Comparison of ENCODE assay signal across 19 cellular contexts in the genomic region with DNA sequence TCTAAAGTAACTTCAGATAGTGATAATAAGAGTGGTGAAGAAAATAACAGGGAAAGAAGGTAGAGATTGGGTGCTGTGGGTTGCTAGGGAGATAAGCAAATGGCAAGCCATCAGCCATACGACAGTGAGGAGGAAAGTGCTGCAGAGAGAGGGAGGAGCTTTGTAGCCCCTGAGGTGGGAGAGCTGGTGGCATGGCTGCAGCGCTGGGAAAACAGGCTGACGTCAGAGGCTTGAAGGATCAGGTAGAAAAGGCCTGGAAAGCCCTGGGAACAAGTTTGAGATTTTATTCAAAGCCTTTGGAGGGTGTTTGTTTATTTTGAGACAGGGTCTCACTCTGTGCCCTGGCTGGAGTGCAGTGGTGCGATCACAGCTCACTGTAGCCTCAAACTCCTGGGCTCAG.
A peak's percentile ranks its signal among the peaks of the same experiment; 100 is the strongest.
DNase-seq lines count a peak whose midpoint lies in the region; ATAC-seq, FAIRE-seq and TF ChIP-seq lines count a peak whose summit lies in the region.
"Had no signal": no experiment of that assay in that cellular context is flagged by ENCODE, and none has a peak within 500 bp of the region (broad histone marks: within the 10 kb centered on the region; RNA-seq: fewer than 3 reads in every experiment).

No MANE protein-coding gene starts in this region.

- CTCF ChIA-PET in HepG2 (lab: Yijun Ruan, JAX; ENCODE audit: low intra/inter-chr PET ratio, low total read pairs): no interaction called here
- CTCF ChIA-PET in PC-3 (lab: Charles Lee): no interaction called here

- H3K4me1 Mint-ChIP-seq in endodermal cell (peaks cover 18% of the 10 kb centered on the region), nephron progenitor cell (peaks cover 80% of the 10 kb centered on the region)

- H3K9me3 Mint-ChIP-seq in endodermal cell (no peaks in the 10 kb centered on the region), nephron progenitor cell (peaks cover 21% of the 10 kb centered on the region)
- H3K9me3 Mint-ChIP-seq: CD4-positive, alpha-beta T cell had no signal

- no peak overlapping the region for H3K4me2 ChIP-seq in HepG2 (ENCODE audit: low read depth, low read length)
- H3K4me2 ChIP-seq in PC-3 (ENCODE audit: low read length): no peak overlapping the region
- no peak overlapping the region for H3K4me2 ChIP-seq in Karpas-422 (ENCODE audit: low read depth, low read length, poor library complexity, severe bottlenecking)
- H3K4me2 ChIP-seq: A549 had no signal

- H2AFZ ChIP-seq in HepG2 (ENCODE audit: low read length): no peak overlapping the region
- no peak overlapping the region for H2AFZ ChIP-seq in PC-3 (ENCODE audit: low read length)
- no peak overlapping the region for H2AFZ ChIP-seq in Karpas-422 (ENCODE audit: low read length)

- H3K27ac Mint-ChIP-seq in endodermal cell (no peak overlapping the region), nephron progenitor cell (peak overlapping the region; percentile 36)
- H3K27ac Mint-ChIP-seq: CD4-positive, alpha-beta T cell; H9 had no signal

- no peak overlapping the region for H3K27ac ChIP-seq in HepG2 (ENCODE audit: extremely low read length, insufficient read depth, low read length)
- no peak overlapping the region for H3K27ac ChIP-seq in right lobe of liver
- no peak overlapping the region for H3K27ac ChIP-seq in endodermal cell (ENCODE audit: low read depth, low read length)
- H3K27ac ChIP-seq in tibial artery: peak overlapping the region; percentile 82 to 85
- H3K27ac ChIP-seq in PC-3 (ENCODE audit: low read length): no peak overlapping the region
- no peak overlapping the region for H3K27ac ChIP-seq in Karpas-422 (ENCODE audit: low read length)
- H3K27ac ChIP-seq: 22Rv1, A549, C4-2B had no signal

- H3K4me3 ChIP-seq in HepG2 (replicated peaks in 1 of 3; ENCODE audit: insufficient read depth in 1 of 3, low read depth in 2 of 3, low read length in 3 of 3): no peak overlapping the region
- H3K4me3 ChIP-seq in right lobe of liver: no peak overlapping the region
- no peak overlapping the region for H3K4me3 ChIP-seq in endodermal cell (ENCODE audit: low read length)
- H3K4me3 ChIP-seq in tibial artery: no peak overlapping the region
- H3K4me3 ChIP-seq in PC-3 (ENCODE audit: low read length): no peak overlapping the region
- no peak overlapping the region for H3K4me3 ChIP-seq in Karpas-422 (ENCODE audit: low read length)
- H3K4me3 ChIP-seq: A549, GM12878 had no signal

- FAIRE-seq in HepG2 (lab: Jason Lieb, UNC): no peak
- FAIRE-seq: A549, D721Med, GM12878, H1, HTR-8/SVneo had no signal

- TF ChIP-seq POLR2A in HepG2 (IDR thresholded peaks at IDR 0.05; ENCODE audit: insufficient read depth in 1 of 2, low read depth in 2 of 2, low read length in 2 of 2) (no peak), right lobe of liver (IDR thresholded peaks at IDR 0.05) (no peak)

- in situ Hi-C loops in HepG2 (cut with HindIII; ENCODE audit: extremely low pct_ligation_motif_present, low pct_unique_long_range_greater_than_20kb): no loop called here

- H3K36me3 Mint-ChIP-seq in endodermal cell (ENCODE audit: low read depth) (no peaks in the 10 kb centered on the region), nephron progenitor cell (ENCODE audit: low read depth) (peaks cover 7% of the 10 kb centered on the region)

- 20% methylated on average over 3 of the region's 4 CpGs for WGBS in HepG2 (ENCODE audit: low lambda C conversion rate)
- WGBS in right lobe of liver (ENCODE audit: insufficient coverage, low coverage, low lambda C conversion rate, missing lambda C conversion rate): 97% methylated on average over 3 of the region's 4 CpGs
- 85 to 92% methylated on average over 3 to 4 of the region's 4 CpGs for whole genome bisulfite sequencing in endodermal cell (ENCODE audit: insufficient coverage in 1 of 2, insufficient read length in 1 of 2), 2 experiments

- TF ChIP-seq CTCF in HepG2 (CRISPR knock-in tag; IDR thresholded peaks at IDR 0.05) (no peak), right lobe of liver (IDR thresholded peaks at IDR 0.05) (no peak), endodermal cell (conservative IDR thresholded peaks at IDR 0.05) (no peak), nephron progenitor cell (IDR thresholded peaks at IDR 0.05) (no peak), tibial artery (IDR thresholded peaks at IDR 0.05) (no peak), PC-3 (conservative IDR thresholded peaks at IDR 0.05; ENCODE audit: low read depth, low read length) (no peak)

- TF ChIP-seq EP300 in HepG2 (IDR thresholded peaks at IDR 0.05; ENCODE audit: low read depth in 2 of 2, low read length in 2 of 2): no peak
- TF ChIP-seq EP300 in HepG2 (CRISPR knock-in tag; IDR thresholded peaks at IDR 0.05; ENCODE audit: borderline replicate concordance): no peak

- no peaks in the 10 kb centered on the region for H3K4me1 ChIP-seq in HepG2 (ENCODE audit: insufficient read depth, low read length)
- no peaks in the 10 kb centered on the region for H3K4me1 ChIP-seq in right lobe of liver
- H3K4me1 ChIP-seq in endodermal cell (ENCODE audit: control insufficient read depth, insufficient read depth, low read length): no peaks in the 10 kb centered on the region
- peaks cover 0 to 75% (median 52%) of the 10 kb centered on the region in 4 donors for H3K4me1 ChIP-seq in tibial artery
- peaks cover 11% of the 10 kb centered on the region for H3K4me1 ChIP-seq in PC-3 (ENCODE audit: insufficient read depth, low read length)
- H3K4me1 ChIP-seq in Karpas-422 (ENCODE audit: low read length): no peaks in the 10 kb centered on the region
- H3K4me1 ChIP-seq: A549 had no signal

- H3K27me3 Mint-ChIP-seq in endodermal cell (ENCODE audit: insufficient read depth): no peaks in the 10 kb centered on the region
- H3K27me3 Mint-ChIP-seq in nephron progenitor cell (ENCODE audit: low read depth, poor library complexity): peaks cover 4% of the 10 kb centered on the region

- H3K9me2 ChIP-seq in PC-3 (replicated peaks; ENCODE audit: low read length): no peaks in the 10 kb centered on the region
- no peaks in the 10 kb centered on the region for H3K9me2 ChIP-seq in Karpas-422 (replicated peaks; ENCODE audit: insufficient read depth, low read length)

- TF ChIP-seq RAD21 in HepG2 (CRISPR knock-in tag; IDR thresholded peaks at IDR 0.05): no peak

- H3K36me3 ChIP-seq in HepG2 (replicated peaks in 1 of 2; ENCODE audit: control insufficient read depth in 1 of 2, insufficient read depth in 2 of 2, low read length in 2 of 2) (no peaks in the 10 kb centered on the region), right lobe of liver (no peaks in the 10 kb centered on the region), endodermal cell (ENCODE audit: control insufficient read depth, insufficient read depth, low read length) (no peaks in the 10 kb centered on the region), tibial artery (no peaks in the 10 kb centered on the region), PC-3 (ENCODE audit: low read depth, low read length) (no peaks in the 10 kb centered on the region), Karpas-422 (ENCODE audit: insufficient read depth, low read length) (no peaks in the 10 kb centered on the region)

- no peak overlapping the region for H3K4me3 Mint-ChIP-seq in endodermal cell
- H3K4me3 Mint-ChIP-seq in nephron progenitor cell: no peak overlapping the region
- H3K4me3 Mint-ChIP-seq: CD4-positive, alpha-beta T cell; H9 had no signal

- no peaks in the 10 kb centered on the region for H4K20me1 ChIP-seq in HepG2 (ENCODE audit: insufficient read depth, low read length)
- H4K20me1 ChIP-seq in PC-3 (ENCODE audit: low read length): no peaks in the 10 kb centered on the region
- H4K20me1 ChIP-seq in Karpas-422 (ENCODE audit: insufficient read depth, low read depth, low read length): no peaks in the 10 kb centered on the region

- H3K9me3 ChIP-seq in HepG2 (ENCODE audit: low read length): no peaks in the 10 kb centered on the region
- H3K9me3 ChIP-seq in right lobe of liver: no peaks in the 10 kb centered on the region
- H3K9me3 ChIP-seq in endodermal cell (ENCODE audit: control insufficient read depth, low read length): no peaks in the 10 kb centered on the region
- H3K9me3 ChIP-seq in tibial artery: no peaks in the 10 kb centered on the region
- no peaks in the 10 kb centered on the region for H3K9me3 ChIP-seq in PC-3 (ENCODE audit: low read length)
- H3K9me3 ChIP-seq in Karpas-422 (ENCODE audit: low read length): no peaks in the 10 kb centered on the region
- H3K9me3 ChIP-seq: A549, Caco-2 had no signal

- H3K9ac ChIP-seq in HepG2 (ENCODE audit: insufficient read depth, low read depth, low read length): no peak overlapping the region
- no peak overlapping the region for H3K9ac ChIP-seq in endodermal cell (ENCODE audit: extremely low read depth, low read length, poor library complexity, severe bottlenecking)
- no peak overlapping the region for H3K9ac ChIP-seq in PC-3 (ENCODE audit: low read length)
- H3K9ac ChIP-seq in Karpas-422 (ENCODE audit: low read length): no peak overlapping the region

- BruUV-seq in HepG2 (replicated peaks; lab: Mats Ljungman, UMichigan) (no TSS peak), PC-3 (replicated peaks; lab: Mats Ljungman, UMichigan) (no TSS peak)

- intact Hi-C loops in HepG2 (cut with micrococcal nuclease; ENCODE audit: unreplicated experiment) (no loop called here), right lobe of liver (cut with DNase I) (no loop called here), tibial artery (cut with DNase I; ENCODE audit: low total_unique reads) (no loop called here), PC-3 (cut with micrococcal nuclease) (no loop called here)

- DNase-seq in HepG2 (ENCODE audit: low spot score): no peak
- no peak for DNase-seq in right lobe of liver
- DNase-seq in endodermal cell: peak; percentile 48
- DNase-seq in nephron progenitor cell: no peak
- no peak for DNase-seq in tibial artery
- no peak for DNase-seq in DMS79 treated with DMSO at 0.1 percent for 48 hours (lab: John Stamatoyannopoulos, UW)
- no peak for DNase-seq in PC-3
- DNase-seq in Karpas-422: no peak
- DNase-seq: AML-193; Caco-2; CD4-positive, alpha-beta T cell; H9 had no signal

- ATAC-seq in HepG2 (no peak), right lobe of liver (no peak), PC-3 (no peak)
- ATAC-seq: A549, GM12878 had no signal

- POLR2A ChIA-PET in HepG2 (lab: Yijun Ruan, JAX): no interaction called here
- POLR2A ChIA-PET in PC-3 (lab: Charles Lee; ENCODE audit: unreplicated experiment): no interaction called here

- H3K27me3 ChIP-seq in HepG2 (ENCODE audit: control insufficient read depth in 1 of 2, insufficient read depth in 2 of 2, low read length in 2 of 2): peaks cover 0 to 17% of the 10 kb centered on the region in 2 experiments; a peak in 2 of 5 replicates
- H3K27me3 ChIP-seq in right lobe of liver: no peaks in the 10 kb centered on the region
- no peaks in the 10 kb centered on the region for H3K27me3 ChIP-seq in endodermal cell (ENCODE audit: control insufficient read depth, insufficient read depth, low read length, poor library complexity, severe bottlenecking)
- H3K27me3 ChIP-seq in tibial artery: no peaks in the 10 kb centered on the region
- no peaks in the 10 kb centered on the region for H3K27me3 ChIP-seq in PC-3 (ENCODE audit: low read length)
- no peaks in the 10 kb centered on the region for H3K27me3 ChIP-seq in Karpas-422 (ENCODE audit: low read length)

- no peaks in the 10 kb centered on the region for H3F3A ChIP-seq in PC-3 (ENCODE audit: low read length, unreplicated experiment)

- H3K79me2 ChIP-seq in HepG2 (ENCODE audit: insufficient read depth, low read length) (no peaks in the 10 kb centered on the region), PC-3 (ENCODE audit: low read length) (no peaks in the 10 kb centered on the region), Karpas-422 (ENCODE audit: low read length) (no peaks in the 10 kb centered on the region)

Comparison
In these comparisons a context has a peak if more than half of its experiments do, and no peak if none do; other contexts are left out.
1. H3K27ac ChIP-seq: peak in tibial artery (2 of 2); none in HepG2 (single experiment), right lobe of liver (0 of 3), endodermal cell (single experiment), PC-3 (single experiment) and Karpas-422 (single experiment).